8 cellular contexts compared by ENCODE assay signal in the genomic region with DNA sequence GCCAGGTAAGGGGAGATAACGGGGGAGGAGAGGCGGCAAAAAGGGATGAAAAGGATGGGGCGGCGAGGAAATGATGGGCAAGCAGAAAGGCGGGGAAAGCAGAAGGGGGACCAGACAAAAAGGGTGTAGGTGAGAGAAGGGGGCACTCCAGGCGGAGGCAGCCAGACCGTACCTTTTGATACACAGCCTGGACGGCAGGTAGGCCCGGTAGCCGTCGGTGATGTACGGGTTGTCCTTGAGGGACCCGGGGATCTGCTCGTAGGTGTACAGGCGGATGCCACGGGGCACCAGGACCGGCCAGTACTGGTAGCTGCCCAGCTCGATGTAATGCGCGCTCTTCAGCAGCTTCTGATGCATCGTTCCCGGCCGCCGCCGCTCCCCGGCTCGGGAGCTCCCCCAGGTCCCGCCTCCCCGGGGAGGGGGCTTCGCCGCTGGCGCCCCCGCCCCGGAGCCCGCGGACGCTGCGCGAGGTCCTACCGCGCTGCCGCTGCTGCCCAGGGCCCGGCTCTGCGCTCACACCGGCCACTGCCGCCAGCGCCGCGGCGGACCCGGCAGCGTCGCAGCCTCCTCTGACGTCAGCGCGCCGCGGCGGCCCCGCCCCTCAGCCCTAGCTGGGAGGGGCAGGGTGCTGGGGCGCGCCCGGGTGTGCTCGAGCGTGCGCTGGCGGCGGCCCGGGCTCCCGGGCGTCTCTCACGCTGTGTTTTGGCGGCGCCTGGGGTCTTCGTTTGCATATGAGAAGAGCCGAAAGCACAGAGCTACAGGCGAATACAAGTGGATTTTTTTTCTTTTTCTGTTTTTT. TPM values are rescaled to one million over a fixed set of nuclear protein-coding genes. Genes with fewer than 3 reads are reported as not detected.
A peak's percentile ranks its signal among the peaks of the same experiment; 100 is the strongest.
DNase-seq lines count a peak whose midpoint lies in the region; ATAC-seq and TF ChIP-seq lines count a peak whose summit lies in the region.

A gene with protein sequence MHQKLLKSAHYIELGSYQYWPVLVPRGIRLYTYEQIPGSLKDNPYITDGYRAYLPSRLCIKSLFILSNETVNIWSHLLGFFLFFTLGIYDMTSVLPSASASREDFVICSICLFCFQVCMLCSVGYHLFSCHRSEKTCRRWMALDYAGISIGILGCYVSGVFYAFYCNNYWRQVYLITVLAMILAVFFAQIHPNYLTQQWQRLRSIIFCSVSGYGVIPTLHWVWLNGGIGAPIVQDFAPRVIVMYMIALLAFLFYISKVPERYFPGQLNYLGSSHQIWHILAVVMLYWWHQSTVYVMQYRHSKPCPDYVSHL (minus strand): TSS at position 571 of the 799 bp plus-strand sequence. CDS start 214 bp downstream, at position 357.

- DNase-seq in GM13976 (ENCODE audit: low spot score) = peak; percentile 96
- peak; percentile 6 for DNase-seq in NCI-H128 (lab: John Stamatoyannopoulos, UW; ENCODE audit: unreplicated experiment)
- DNase-seq in T-helper 1 cell = peak; percentile 70 to 86 (median 78)
- peak; percentile 76 to 90 (median 85) for DNase-seq in adrenal gland
- DNase-seq in left cardiac atrium = peak; percentile 89
- peak; percentile 80 for DNase-seq in prostate gland (ENCODE audit: low spot score)
- peak; percentile 83 for DNase-seq in ureter (ENCODE audit: low spot score)

- H3K36me3 ChIP-seq in adrenal gland (replicated peaks in 1 of 2) (no peaks in the 10 kb centered on the region), prostate gland (no peaks in the 10 kb centered on the region)

- intact Hi-C loops in adrenal gland (cut with DNase I) (no loop called here), left cardiac atrium (cut with DNase I) (no loop called here), prostate gland (cut with DNase I) (no loop called here)

- TF ChIP-seq CTCF in GM13976 (IDR thresholded peaks at IDR 0.05; ENCODE audit: borderline replicate concordance, control extremely low read depth, extremely low read depth, insufficient read depth, missing control alignments) (no peak), adrenal gland (IDR thresholded peaks at IDR 0.05) (no peak), prostate gland (IDR thresholded peaks at IDR 0.05) (peak in 1 of 4 experiments; percentile 8)

- H3K4me3 ChIP-seq in adrenal gland (peak within 1 kb of the TSS; percentile 8 to 85 (median 75)), prostate gland (peak within 1 kb of the TSS; percentile 76 to 86)

- TF ChIP-seq POLR2A in adrenal gland (IDR thresholded peaks at IDR 0.05) = peak; percentile 76 to 82
- TF ChIP-seq POLR2A in prostate gland (IDR thresholded peaks at IDR 0.05) = peak; percentile 83

- peaks cover 11 to 13% of the 10 kb centered on the region in 2 donors for H3K4me1 ChIP-seq in adrenal gland (replicated peaks in 1 of 2)
- H3K4me1 ChIP-seq in prostate gland (replicated peaks) = no peaks in the 10 kb centered on the region

- no peaks in the 10 kb centered on the region for H3K9me3 ChIP-seq in adrenal gland (replicated peaks in 1 of 3)
- no peaks in the 10 kb centered on the region for H3K9me3 ChIP-seq in prostate gland

- no peaks in the 10 kb centered on the region for H3K27me3 ChIP-seq in adrenal gland
- H3K27me3 ChIP-seq in prostate gland (replicated peaks; ENCODE audit: insufficient read depth) = no peaks in the 10 kb centered on the region

- 0 to 2% (median 0%) methylated on average over 32 to 77 of the region's 77 CpGs for WGBS in adrenal gland, 4 donors
- WGBS in prostate gland = under 1% methylated on average over 72 of the region's 77 CpGs

- ATAC-seq in HG02759 (IDR thresholded peaks at IDR 0.05; ENCODE audit: unreplicated experiment) (peak; percentile 99), left cardiac atrium (peak; percentile 99 to 100)

- H3K27ac ChIP-seq in adrenal gland (peak within 1 kb of the TSS in 3 of 5 donors; percentile 74 to 82 (median 75)), prostate gland (peak within 1 kb of the TSS; percentile 73 to 78)

- in situ Hi-C loops in GM13976 (cut with MboI; ENCODE audit: low sequenced_read_pairs, unreplicated experiment) = no loop called here

RNA-seq across cellular contexts. Expression of the gene that starts here (rescaled TPM):
- total RNA-seq in adrenal gland (10 to 100 TPM in 1 of 8 donors, 1 to 10 TPM in 7; 2.4 to 14.1 (median 7.0) TPM), left cardiac atrium (10 to 100 TPM in 1 of 2 donors, 1 to 10 TPM in 1; 7.7 to 10.3 TPM), prostate gland (10 to 100 TPM in 1 of 2 donors, 1 to 10 TPM in 1; 6.9 to 31.0 TPM), ureter (15.6 TPM)
- polyA plus RNA-seq in adrenal gland = 1 to 10 TPM; 1.1 to 7.9 (median 1.6) TPM

Comparison
In these comparisons a context has a peak if more than half of its experiments do, and no peak if none do; other contexts are left out.
1. Peak in every context shown above with its lines: DNase-seq, ATAC-seq, H3K4me3 ChIP-seq and H3K27ac ChIP-seq.
2. DNase-seq: peak in every context shown above with its lines; median percentile 96 in GM13976; 89 in left cardiac atrium; 85 in adrenal gland; 83 in ureter; 80 in prostate gland; 78 in T-helper 1 cell; 6 in NCI-H128.